ENCODE assay signal across 21 cellular contexts in genomic region chr6:3806169-3806922, GRCh38. TPM values are rescaled to one million over a fixed set of nuclear protein-coding genes. Genes with fewer than 3 reads are reported as not detected.
DNase-seq lines count a peak whose midpoint lies in the region; ATAC-seq and TF ChIP-seq lines count a peak whose summit lies in the region.
"Had no signal": no experiment of that assay in that cellular context is flagged by ENCODE, and none has a peak within 500 bp of the region (broad histone marks: within the 10 kb centered on the region; RNA-seq: fewer than 3 reads in every experiment).

No MANE protein-coding gene starts in this region.

- H3K9me3 Mint-ChIP-seq in neural progenitor cell = peaks cover 2% of the 10 kb centered on the region
- no peaks in the 10 kb centered on the region for H3K9me3 Mint-ChIP-seq in activated T-helper 17 cell treated with anti-CD3 and anti-CD28 coated beads, Interleukin-2, amount 50 U/mL, for 72 hours
- H3K9me3 Mint-ChIP-seq: neural crest cell had no signal

- H3K4me2 ChIP-seq in neural progenitor cell = no peak overlapping the region

- 81 to 85% methylated on average over 15 of the region's 15 CpGs for WGBS in upper lobe of left lung, 2 donors

- DNase-seq in RWPE2 (ENCODE audit: low spot score) = no peak
- no peak for DNase-seq in epithelial cell of prostate (ENCODE audit: low read depth, low spot score)
- no peak for DNase-seq in neural progenitor cell (ENCODE audit: low spot score)
- peak in 1 of 2 donors; percentile 63 for DNase-seq in upper lobe of left lung
- DNase-seq in activated gamma-delta T cell treated with Interleukin-2 at 50 U/mL for 16 hours = no peak
- DNase-seq in RPMI8226 = no peak
- DNase-seq: activated CD8-positive, alpha-beta memory T cell treated with anti-CD3 and anti-CD28 coated beads, Interleukin-2, amount 50 U/mL, for 48 hours; activated effector memory CD4-positive, alpha-beta T cell treated with anti-CD3 and anti-CD28 coated beads, Interleukin-2, amount 50 U/mL, for 16 hours; central memory CD4-positive, alpha-beta T cell; effector CD8-positive, alpha-beta T cell; head of caudate nucleus; KBM-7; midbrain; NCI-H510A treated with DMSO at 0.1 percent for 48 hours; SIG-M5; T-helper 17 cell had no signal

- H3K27ac ChIP-seq in RWPE2 (ENCODE audit: poor library complexity, severe bottlenecking) (peak overlapping the region; percentile 97), epithelial cell of prostate (peak overlapping the region; percentile 98), neural progenitor cell (no peak overlapping the region), upper lobe of left lung (peak overlapping the region; percentile 25 to 72 (median 46))
- H3K27ac ChIP-seq: suprapubic skin, VCaP had no signal

- peak overlapping the region; percentile 29 for H3K27ac Mint-ChIP-seq in neural progenitor cell
- no peak overlapping the region for H3K27ac Mint-ChIP-seq in activated T-helper 17 cell treated with anti-CD3 and anti-CD28 coated beads, Interleukin-2, amount 50 U/mL, for 72 hours
- H3K27ac Mint-ChIP-seq: B cell, T-helper 17 cell had no signal

- peaks cover 10% of the 10 kb centered on the region for H3K27me3 Mint-ChIP-seq in neural progenitor cell (ENCODE audit: insufficient read depth, low read depth)
- H3K27me3 Mint-ChIP-seq in activated T-helper 17 cell treated with anti-CD3 and anti-CD28 coated beads, Interleukin-2, amount 50 U/mL, for 72 hours = no peaks in the 10 kb centered on the region
- H3K27me3 Mint-ChIP-seq: B cell had no signal

- H3K4me1 Mint-ChIP-seq in neural progenitor cell = peaks cover 39% of the 10 kb centered on the region
- peaks cover 5% of the 10 kb centered on the region for H3K4me1 Mint-ChIP-seq in activated T-helper 17 cell treated with anti-CD3 and anti-CD28 coated beads, Interleukin-2, amount 50 U/mL, for 72 hours
- H3K4me1 Mint-ChIP-seq: T-helper 17 cell had no signal

- no peak overlapping the region for H3K4me3 Mint-ChIP-seq in neural progenitor cell
- H3K4me3 Mint-ChIP-seq in activated T-helper 17 cell treated with anti-CD3 and anti-CD28 coated beads, Interleukin-2, amount 50 U/mL, for 72 hours = no peak overlapping the region
- H3K4me3 Mint-ChIP-seq: B cell, neural crest cell, T-helper 17 cell had no signal

- H3F3A ChIP-seq in neural progenitor cell (ENCODE audit: low read depth) = peaks cover 8% of the 10 kb centered on the region

- no peak for TF ChIP-seq EP300 in upper lobe of left lung (IDR thresholded peaks at IDR 0.05)

- H3K9me3 ChIP-seq in RWPE2 (ENCODE audit: severe bottlenecking) (no peaks in the 10 kb centered on the region), neural progenitor cell (ENCODE audit: low read depth) (no peaks in the 10 kb centered on the region), upper lobe of left lung (no peaks in the 10 kb centered on the region)
- H3K9me3 ChIP-seq: suprapubic skin had no signal

- H4K20me1 ChIP-seq in neural progenitor cell (ENCODE audit: low read depth) = no peaks in the 10 kb centered on the region

- H3K36me3 Mint-ChIP-seq in neural progenitor cell = no peaks in the 10 kb centered on the region
- no peaks in the 10 kb centered on the region for H3K36me3 Mint-ChIP-seq in activated T-helper 17 cell treated with anti-CD3 and anti-CD28 coated beads, Interleukin-2, amount 50 U/mL, for 72 hours (ENCODE audit: low read depth)

- H3K4me1 ChIP-seq in RWPE2 (ENCODE audit: insufficient read depth, poor library complexity, severe bottlenecking) = peaks cover 44% of the 10 kb centered on the region
- peaks cover 7% of the 10 kb centered on the region for H3K4me1 ChIP-seq in neural progenitor cell
- peaks cover 12 to 30% (median 28%) of the 10 kb centered on the region in 4 donors for H3K4me1 ChIP-seq in upper lobe of left lung

- no peaks in the 10 kb centered on the region for H3K36me3 ChIP-seq in RWPE2 (ENCODE audit: low read depth)
- H3K36me3 ChIP-seq in neural progenitor cell = no peaks in the 10 kb centered on the region
- H3K36me3 ChIP-seq in upper lobe of left lung = no peaks in the 10 kb centered on the region
- H3K36me3 ChIP-seq: suprapubic skin had no signal

- H3K4me3 ChIP-seq in RWPE2 (ENCODE audit: severe bottlenecking) = no peak overlapping the region
- H3K4me3 ChIP-seq in neural progenitor cell = no peak overlapping the region
- no peak overlapping the region for H3K4me3 ChIP-seq in upper lobe of left lung
- H3K4me3 ChIP-seq: suprapubic skin had no signal

- H2AFZ ChIP-seq in neural progenitor cell (replicated peaks) = no peak overlapping the region

- TF ChIP-seq POLR2A in upper lobe of left lung (IDR thresholded peaks at IDR 0.05) = no peak

- H3K9ac ChIP-seq in neural progenitor cell = no peak overlapping the region

- ATAC-seq in RWPE2 (ENCODE audit: low read depth) = no peak
- ATAC-seq in upper lobe of left lung (ENCODE audit: low FRiP score in 2 of 2) = no peak
- ATAC-seq in activated T-helper 17 cell treated with anti-CD3 and anti-CD28 coated beads, Interleukin-2, amount 50 U/mL, for 72 hours (replicated peaks) = no peak
- ATAC-seq: T-helper 17 cell had no signal

- H3K79me2 ChIP-seq in neural progenitor cell (ENCODE audit: low read depth) = no peaks in the 10 kb centered on the region

- H3K27me3 ChIP-seq in RWPE2 (ENCODE audit: insufficient read depth, poor library complexity, severe bottlenecking) (no peaks in the 10 kb centered on the region), neural progenitor cell (no peaks in the 10 kb centered on the region), upper lobe of left lung (no peaks in the 10 kb centered on the region)
- H3K27me3 ChIP-seq: suprapubic skin had no signal

- TF ChIP-seq CTCF in RWPE2 (IDR thresholded peaks at IDR 0.05; ENCODE audit: poor library complexity, severe bottlenecking) (no peak), neural progenitor cell (IDR thresholded peaks at IDR 0.05) (no peak), upper lobe of left lung (IDR thresholded peaks at IDR 0.05) (no peak)

RNA-seq across cellular contexts. Expression of gene FAM50B, which starts 42.8 kb away (rescaled TPM):
- 2.8 and 4.5 TPM in 2 replicates for total RNA-seq in neural progenitor cell (ENCODE audit: low replicate concordance)
- total RNA-seq in upper lobe of left lung = 10 to 100 TPM; 11.7 to 23.3 (median 15.4) TPM
- 10 to 100 TPM; 13.9 to 22.8 TPM for total RNA-seq in activated T-helper 17 cell treated with anti-CD3 and anti-CD28 coated beads, Interleukin-2, amount 50 U/mL, for 72 hours

RNA-seq across cellular contexts. Expression of gene PXDC1, which starts 54.8 kb away (rescaled TPM):
- total RNA-seq in neural progenitor cell (ENCODE audit: low replicate concordance) = 1.5 and 2.0 TPM in 2 replicates
- total RNA-seq in upper lobe of left lung = 100 to 1,000 TPM in 3 of 6 donors, 10 to 100 TPM in 3; 51.6 to 118 (median 95.3) TPM
- total RNA-seq in activated T-helper 17 cell treated with anti-CD3 and anti-CD28 coated beads, Interleukin-2, amount 50 U/mL, for 72 hours = 1 to 10 TPM; 5.5 to 8.3 TPM

Comparison
In these comparisons a context has a peak if more than half of its experiments do, and no peak if none do; other contexts are left out.
1. RNA of gene PXDC1, which starts 54.8 kb away (total RNA-seq): 51.6 to 118 TPM in upper lobe of left lung; 5.5 to 8.3 TPM in activated T-helper 17 cell treated with anti-CD3 and anti-CD28 coated beads, Interleukin-2, amount 50 U/mL, for 72 hours and 1.5 to 2.0 TPM in neural progenitor cell; every median in the first group is over 4 times any median in the second.